Comparison of ENCODE assay signal across 1 cellular context in the genomic region with DNA sequence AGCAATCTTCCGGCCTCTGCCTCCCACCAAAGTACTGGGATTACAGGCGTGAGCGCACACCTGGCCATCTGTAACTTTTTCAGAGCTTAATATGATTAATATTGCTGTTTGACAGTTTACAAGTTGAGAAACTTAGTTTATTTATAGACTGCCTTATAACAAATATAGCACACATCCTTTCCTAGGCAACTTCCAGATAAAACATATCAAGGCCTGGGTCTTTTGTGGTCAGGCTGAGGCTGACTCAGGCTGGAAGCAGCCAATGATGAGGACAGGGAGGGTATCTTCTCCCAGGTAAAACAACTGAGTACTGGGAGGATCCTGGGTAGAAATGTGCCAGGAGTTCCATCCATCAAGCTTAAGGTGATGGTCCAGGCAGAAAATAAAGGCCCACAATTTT.
TF ChIP-seq lines count a peak whose summit lies in the region.

No MANE protein-coding gene starts in this region.

TF ChIP-seq in IMR-90, 13 proteins besides CTCF, POLR2A, EP300 and RAD21:
- TF ChIP-seq CEBPB (IDR thresholded peaks at IDR 0.05; ENCODE audit: low read depth, low read length), result no peak
- no peak for TF ChIP-seq MAFK (IDR thresholded peaks at IDR 0.05; ENCODE audit: low read depth, low read length)
- no peak for TF ChIP-seq RCOR1 (IDR thresholded peaks at IDR 0.05; ENCODE audit: insufficient replicate concordance, low read length)
- no peak for TF ChIP-seq BHLHE40 (IDR thresholded peaks at IDR 0.05; ENCODE audit: low read depth, low read length)
